ENCODE assay signal across 10 cellular contexts in the genomic region with DNA sequence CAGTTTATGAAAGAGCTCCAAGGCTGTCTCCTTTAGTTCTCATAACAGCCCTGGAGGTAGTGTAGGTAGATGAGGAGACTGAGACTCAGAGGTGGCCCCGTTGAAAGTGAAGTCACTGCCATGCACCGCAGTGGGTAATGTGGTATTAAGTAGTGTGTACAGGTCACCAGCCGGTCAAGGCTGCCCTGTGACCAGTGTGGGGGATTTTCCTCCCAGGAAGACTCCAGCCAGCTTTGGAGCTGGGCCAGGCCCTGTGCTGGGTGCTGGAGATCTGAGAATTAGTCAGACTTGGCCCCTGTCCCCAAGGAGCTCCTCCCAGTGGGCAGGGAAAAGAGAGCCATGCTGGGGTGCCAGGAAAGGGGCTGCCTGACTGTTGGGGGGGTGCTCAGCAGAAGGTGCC. TPM values are rescaled to one million over a fixed set of nuclear protein-coding genes. Genes with fewer than 3 reads are reported as not detected.
DNase-seq lines count a peak whose midpoint lies in the region; TF ChIP-seq lines count a peak whose summit lies in the region.
"Had no signal": no experiment of that assay in that cellular context is flagged by ENCODE, and none has a peak within 500 bp of the region (broad histone marks: within the 10 kb centered on the region; RNA-seq: fewer than 3 reads in every experiment).

No MANE protein-coding gene starts in this region.

- TF ChIP-seq CTCF in fibroblast of lung (conservative IDR thresholded peaks at IDR 0.05 in 1 of 2, IDR thresholded peaks at IDR 0.05 in 1 of 2; ENCODE audit: low read depth in 1 of 2, low read length in 2 of 2) (no peak), Caco-2 (IDR thresholded peaks at IDR 0.05; ENCODE audit: insufficient read depth in 1 of 2, low read depth in 1 of 2, low read length in 1 of 2, severe bottlenecking in 1 of 2, unreplicated experiment in 1 of 2) (no peak)

- H3K9me3 ChIP-seq in fibroblast of lung (ENCODE audit: control insufficient read depth, insufficient read depth, low read depth, low read length) (no peaks in the 10 kb centered on the region), Caco-2 (no peaks in the 10 kb centered on the region)

- H3K27ac Mint-ChIP-seq in Caco-2 (ENCODE audit: unreplicated experiment): no peak overlapping the region
- H3K27ac Mint-ChIP-seq: activated naive CD8-positive, alpha-beta T cell treated with anti-CD3 and anti-CD28 coated beads, Interleukin-2, amount 10 ng/mL, durations not matched to agents 7 days and 5 days had no signal

- H3K4me2 ChIP-seq in fibroblast of lung (ENCODE audit: extremely low read depth, insufficient read depth, low read length): peak overlapping the region; percentile 40

- H3K4me1 Mint-ChIP-seq in Caco-2 (ENCODE audit: low read depth, unreplicated experiment): peaks cover 7% of the 10 kb centered on the region
- H3K4me1 Mint-ChIP-seq: activated naive CD8-positive, alpha-beta T cell treated with anti-CD3 and anti-CD28 coated beads, Interleukin-2, amount 10 ng/mL, durations not matched to agents 7 days and 5 days had no signal

- H3K36me3 Mint-ChIP-seq in Caco-2 (ENCODE audit: insufficient read depth, unreplicated experiment): no peaks in the 10 kb centered on the region
- H3K36me3 Mint-ChIP-seq: activated naive CD8-positive, alpha-beta T cell treated with anti-CD3 and anti-CD28 coated beads, Interleukin-2, amount 10 ng/mL, durations not matched to agents 7 days and 5 days had no signal

- H3K36me3 ChIP-seq in fibroblast of lung (ENCODE audit: control insufficient read depth, insufficient read depth, low read length) (no peaks in the 10 kb centered on the region), rectal smooth muscle tissue (ENCODE audit: control insufficient read depth, insufficient read depth, low read length) (no peaks in the 10 kb centered on the region), Caco-2 (ENCODE audit: control insufficient read depth, insufficient read depth, low read length) (no peaks in the 10 kb centered on the region)

- no peak overlapping the region for H2AFZ ChIP-seq in fibroblast of lung (ENCODE audit: low read length)

- H3K79me2 ChIP-seq in fibroblast of lung (ENCODE audit: control insufficient read depth, insufficient read depth, low read length): no peaks in the 10 kb centered on the region

- no peaks in the 10 kb centered on the region for H3K27me3 Mint-ChIP-seq in Caco-2 (ENCODE audit: insufficient read depth, unreplicated experiment)

- H3K4me3 ChIP-seq in fibroblast of lung (replicated peaks in 1 of 4; ENCODE audit: control extremely low read depth in 1 of 4, insufficient read depth in 1 of 4, low read depth in 3 of 4, low read length in 4 of 4) (no peak overlapping the region), rectal smooth muscle tissue (ENCODE audit: low read length) (peak overlapping the region; percentile 2), Caco-2 (ENCODE audit: low read depth, low read length) (no peak overlapping the region)

- H3K27me3 ChIP-seq in fibroblast of lung (ENCODE audit: control insufficient read depth, insufficient read depth, low read length): no peaks in the 10 kb centered on the region
- no peaks in the 10 kb centered on the region for H3K27me3 ChIP-seq in rectal smooth muscle tissue (ENCODE audit: control insufficient read depth, insufficient read depth, low read length)
- H3K27me3 ChIP-seq in Caco-2 (replicated peaks; ENCODE audit: control insufficient read depth, insufficient read depth, low read length): no peaks in the 10 kb centered on the region

- H4K20me1 ChIP-seq in fibroblast of lung (ENCODE audit: control insufficient read depth, extremely low read depth, insufficient read depth, low read length): no peaks in the 10 kb centered on the region

- CTCF ChIA-PET in Caco-2 (lab: Charles Lee): interaction anchor here (0.6 to 2.4 kb wide), 3 partner anchors 9 to 81 kb away, joined by 4 to 12 read pairs (median 5); a partner anchor contains a TSS

- POLR2A ChIA-PET in Caco-2 (lab: Charles Lee): no interaction called here

- H3K27ac ChIP-seq in fibroblast of lung (ENCODE audit: insufficient read depth, low read length): peak overlapping the region; percentile 63
- H3K27ac ChIP-seq in rectal smooth muscle tissue (ENCODE audit: low read depth, low read length): peak overlapping the region; percentile 17

- no peaks in the 10 kb centered on the region for H3K9me3 Mint-ChIP-seq in Caco-2 (ENCODE audit: unreplicated experiment)
- H3K9me3 Mint-ChIP-seq: activated naive CD8-positive, alpha-beta T cell treated with anti-CD3 and anti-CD28 coated beads, Interleukin-2, amount 10 ng/mL, durations not matched to agents 7 days and 5 days had no signal

- BruUV-seq in Caco-2 (replicated peaks; lab: Mats Ljungman, UMichigan): no TSS peak

- H3K4me3 Mint-ChIP-seq in Caco-2 (ENCODE audit: unreplicated experiment): no peak overlapping the region
- H3K4me3 Mint-ChIP-seq: activated naive CD8-positive, alpha-beta T cell treated with anti-CD3 and anti-CD28 coated beads, Interleukin-2, amount 10 ng/mL, durations not matched to agents 7 days and 5 days had no signal

- H3K4me1 ChIP-seq in fibroblast of lung (ENCODE audit: control insufficient read depth, extremely low read depth, insufficient read depth, low read length): peaks cover 30% of the 10 kb centered on the region
- H3K4me1 ChIP-seq in rectal smooth muscle tissue (ENCODE audit: control insufficient read depth, insufficient read depth, low read length): peaks cover 2% of the 10 kb centered on the region
- H3K4me1 ChIP-seq in Caco-2: no peaks in the 10 kb centered on the region

- H3K9ac ChIP-seq in fibroblast of lung (ENCODE audit: insufficient read depth, low read length) (no peak overlapping the region), rectal smooth muscle tissue (ENCODE audit: low read length) (no peak overlapping the region)

- DNase-seq in GM03348 (ENCODE audit: low spot score) (peak; percentile 88), RPMI7951 (ENCODE audit: low read depth) (peak; percentile 96), fibroblast of lung (ENCODE audit: low read depth in 2 of 2) (peak; percentile 91 to 94), NCI-H2081 treated with DMSO at 0.1 percent for 48 hours (lab: John Stamatoyannopoulos, UW) (no peak), iPS-NIHi7 (ENCODE audit: extremely low spot score) (no peak), Caco-2 (no peak)
- DNase-seq in activated CD8-positive, alpha-beta memory T cell treated with anti-CD3 and anti-CD28 coated beads, Interleukin-2, amount 50 U/mL, for 48 hours: no peak
- DNase-seq: activated naive CD8-positive, alpha-beta T cell treated with anti-CD3 and anti-CD28 coated beads, Interleukin-2, amount 10 ng/mL, durations not matched to agents 7 days and 5 days; NCI-H1105 had no signal

- intact Hi-C loops in Caco-2 (cut with micrococcal nuclease; ENCODE audit: unreplicated experiment): no loop called here

RNA-seq across cellular contexts. Expression of a gene that starts 5.3 kb away (rescaled TPM):
- not detected in 2 replicates for total RNA-seq in RPMI7951 (2014; rRNA removed; shearing (Covaris generic))
- total RNA-seq in fibroblast of lung (0.51 and 0.83 TPM in 2 replicates), Caco-2 (2022) (0.70 and 2.5 TPM in 2 replicates)
- polyA plus RNA-seq in fibroblast of lung: not detected in 2 replicates
- not detected in 2 replicates for polyA plus RNA-seq in fibroblast of lung (2012)
- polyA minus RNA-seq in fibroblast of lung (ENCODE audit: low replicate concordance): not detected in 2 replicates
- total RNA-seq: activated naive CD8-positive, alpha-beta T cell treated with anti-CD3 and anti-CD28 coated beads, Interleukin-2, amount 10 ng/mL, durations not matched to agents 7 days and 5 days had no signal

RNA-seq across cellular contexts. Expression of a gene that starts 20.1 kb away (rescaled TPM):
- total RNA-seq in RPMI7951 (2014; rRNA removed; shearing (Covaris generic)): 0.29 and 0.36 TPM in 2 replicates
- total RNA-seq in fibroblast of lung: 0.26 and 0.33 TPM in 2 replicates
- 0.01 and 0.05 TPM in 2 replicates for polyA plus RNA-seq in fibroblast of lung
- 0.06 and 0.07 TPM in 2 replicates for polyA plus RNA-seq in fibroblast of lung (2012)
- polyA minus RNA-seq in fibroblast of lung (ENCODE audit: low replicate concordance): not detected in 2 replicates
- 8.9 and 10.2 TPM in 2 replicates for total RNA-seq in Caco-2 (2022)

RNA-seq across cellular contexts. Expression of a gene that starts 41.2 kb away (rescaled TPM):
- 10.7 and 12.4 TPM in 2 replicates for total RNA-seq in RPMI7951 (2014; rRNA removed; shearing (Covaris generic))
- total RNA-seq in fibroblast of lung: 12.3 and 17.5 TPM in 2 replicates
- 20.4 and 29.0 TPM in 2 replicates for polyA plus RNA-seq in fibroblast of lung
- polyA plus RNA-seq in fibroblast of lung (2012): 21.9 and 30.1 TPM in 2 replicates
- 37.0 and 64.5 TPM in 2 replicates for polyA minus RNA-seq in fibroblast of lung (ENCODE audit: low replicate concordance)
- 18.8 and 21.2 TPM in 2 replicates for total RNA-seq in Caco-2 (2022)

Comparison
In these comparisons a context has a peak if more than half of its experiments do, and no peak if none do; other contexts are left out.
1. DNase-seq: peak in GM03348 (single experiment), RPMI7951 (single experiment) and fibroblast of lung (2 of 2); none in NCI-H2081 treated with DMSO at 0.1 percent for 48 hours (single experiment), activated CD8-positive, alpha-beta memory T cell treated with anti-CD3 and anti-CD28 coated beads, Interleukin-2, amount 50 U/mL, for 48 hours (single experiment), iPS-NIHi7 (single experiment) and Caco-2 (0 of 2).